In genomic region chr2:41933035-41933429, GRCh38 we compare ENCODE assay signal across 14 cellular contexts.
A peak's percentile ranks its signal among the peaks of the same experiment; 100 is the strongest.
DNase-seq lines count a peak whose midpoint lies in the region; ATAC-seq, FAIRE-seq and TF ChIP-seq lines count a peak whose summit lies in the region.
"Had no signal": no experiment of that assay in that cellular context is flagged by ENCODE, and none has a peak within 500 bp of the region (broad histone marks: within the 10 kb centered on the region; RNA-seq: fewer than 3 reads in every experiment).

No MANE protein-coding gene starts in this region.

- no peak for TF ChIP-seq RAD21 in A549 (conservative IDR thresholded peaks at IDR 0.05 in 1 of 2, IDR thresholded peaks at IDR 0.05 in 1 of 2)

- H3K27ac ChIP-seq in A549 (peak overlapping the region; percentile 74 to 91), ovary (peak overlapping the region; percentile 41 to 88), breast epithelium (peak overlapping the region in 1 of 2 donors; percentile 85)
- H3K27ac ChIP-seq: neutrophil had no signal

- 87% methylated on average over 3 of the region's 3 CpGs for WGBS in A549 (ENCODE audit: missing lambda C conversion rate)
- 27 to 36% (median 30%) methylated on average over 3 of the region's 3 CpGs for WGBS in ovary, 3 donors

- TF ChIP-seq POLR2A in A549 (IDR thresholded peaks at IDR 0.05; ENCODE audit: low read length) (no peak), ovary (IDR thresholded peaks at IDR 0.05) (no peak), breast epithelium (IDR thresholded peaks at IDR 0.05) (no peak)

- FAIRE-seq in A549 (lab: Jason Lieb, UNC) = no peak

- H3K36me3 ChIP-seq in ovary (no peaks in the 10 kb centered on the region), breast epithelium (no peaks in the 10 kb centered on the region)
- H3K36me3 ChIP-seq: neutrophil, Peyer's patch had no signal

- POLR2A ChIA-PET in A549 (lab: Yijun Ruan, JAX) = no interaction called here

- H3K27me3 ChIP-seq in ovary = no peaks in the 10 kb centered on the region
- H3K27me3 ChIP-seq in breast epithelium = no peaks in the 10 kb centered on the region
- H3K27me3 ChIP-seq: neutrophil, Peyer's patch had no signal

- no peak for DNase-seq in A549 (ENCODE audit: low read depth in 1 of 2, low spot score in 1 of 2)
- peak; percentile 91 for DNase-seq in NCI-H82 (lab: John Stamatoyannopoulos, UW)
- DNase-seq in ovary = no peak
- no peak for DNase-seq in dermis blood vessel endothelial cell
- DNase-seq in NCI-H1417 (lab: John Stamatoyannopoulos, UW) = no peak
- DNase-seq in breast epithelium (ENCODE audit: low spot score in 2 of 2) = no peak
- DNase-seq: activated CD4-positive, alpha-beta T cell treated with anti-CD3 and anti-CD28 coated beads, Interleukin-2, amount 50 U/mL, for 48 hours; activated T-cell treated with anti-CD3 and anti-CD28 coated beads, Interleukin-2, amount 50 U/mL, for 1 hour; NCI-H2029 treated with DMSO at 0.1 percent for 48 hours; NCI-H510A treated with DMSO at 0.1 percent for 48 hours had no signal

- CTCF ChIA-PET in A549 (lab: Yijun Ruan, JAX) = interaction anchor here (0.6 to 11.0 kb wide), 6 partner anchors 45 to 154 kb away, joined by 3 to 87 read pairs (median 8); no protein-coding TSS in a partner anchor

- peak overlapping the region; percentile 57 for H3K4me2 ChIP-seq in A549

- intact Hi-C loops in ovary (cut with DNase I) (loop anchor here in 3 of 4 donors (2.0 to 10.0 kb wide), 3 partner anchors 114 to 122 kb away; partner anchors contain the start of gene PKDCC (in 2 of the 3)), breast epithelium (cut with DNase I; ENCODE audit: low total_unique reads) (no loop called here)

- H3K4me1 ChIP-seq in A549 (peaks cover 88% of the 10 kb centered on the region), ovary (ENCODE audit: insufficient read depth) (peaks cover 35% of the 10 kb centered on the region), breast epithelium (no peaks in the 10 kb centered on the region)

- H3K4me3 ChIP-seq in A549 (no peak overlapping the region), ovary (no peak overlapping the region), breast epithelium (no peak overlapping the region)
- H3K4me3 ChIP-seq: Peyer's patch had no signal

- TF ChIP-seq EP300 in A549 (IDR thresholded peaks at IDR 0.05) = no peak
- no peak for TF ChIP-seq EP300 in ovary (IDR thresholded peaks at IDR 0.05)

- TF ChIP-seq CTCF in A549 (IDR thresholded peaks at IDR 0.05) (no peak), ovary (IDR thresholded peaks at IDR 0.05) (no peak), breast epithelium (IDR thresholded peaks at IDR 0.05) (no peak)

- no peak for ATAC-seq in A549
- ATAC-seq in esophagus mucosa = peak; percentile 39
- no peak for ATAC-seq in GM18517 (IDR thresholded peaks at IDR 0.05; ENCODE audit: unreplicated experiment)

- H3K9me3 ChIP-seq in A549 = no peaks in the 10 kb centered on the region
- H3K9me3 ChIP-seq in ovary = no peaks in the 10 kb centered on the region
- no peaks in the 10 kb centered on the region for H3K9me3 ChIP-seq in breast epithelium
- H3K9me3 ChIP-seq: neutrophil, Peyer's patch had no signal

TF ChIP-seq in A549, 52 proteins besides CTCF, POLR2A, EP300 and RAD21:
- TF ChIP-seq NR3C1 (IDR thresholded peaks at IDR 0.05) = no peak
